Comparison of ENCODE assay signal across 8 cellular contexts in genomic region chr2:70140978-70141753, GRCh38. TPM values are rescaled to one million over a fixed set of nuclear protein-coding genes. Genes with fewer than 3 reads are reported as not detected.
DNase-seq lines count a peak whose midpoint lies in the region; ATAC-seq and TF ChIP-seq lines count a peak whose summit lies in the region.

No MANE protein-coding gene starts in this region.

- no peak for TF ChIP-seq CTCF in LNCaP clone FGC (IDR thresholded peaks at IDR 0.05; ENCODE audit: control insufficient read depth, extremely low read depth, insufficient read depth)

- peaks cover 54% of the 10 kb centered on the region for H3K4me1 Mint-ChIP-seq in T-helper 17 cell

- in situ Hi-C loops in G401 (cut with HindIII; ENCODE audit: low sequenced_read_pairs), result no loop called here

- H3K4me3 ChIP-seq in LNCaP clone FGC (ENCODE audit: low read depth, low read length), result peak overlapping the region; percentile 50

- H3K4me3 Mint-ChIP-seq in T-helper 17 cell, result peak overlapping the region; percentile 91

- DNase-seq in G401 (ENCODE audit: low spot score) (peak; percentile 58), LNCaP clone FGC (ENCODE audit: low read depth) (peak; percentile 91), T-helper 17 cell (peak in 2 of 3 donors; percentile 28 to 47), cerebellar cortex (ENCODE audit: low spot score) (peak; percentile 66), left lobe of liver (ENCODE audit: low spot score) (peak; percentile 76), midbrain (lab: John Stamatoyannopoulos, UW) (no peak)
- DNase-seq in stimulated activated CD4-positive, alpha-beta T cell treated with anti-CD3 and anti-CD28 coated beads, TNF-alpha, amount 100 ng/mL, for 4 hours (ENCODE audit: low read depth in 3 of 3), result peak in 2 of 3 experiments; percentile 34 to 35

- no peaks in the 10 kb centered on the region for H3K9me3 ChIP-seq in T-helper 17 cell (ENCODE audit: control insufficient read depth, low read length, poor library complexity, severe bottlenecking)

- no peaks in the 10 kb centered on the region for H3K36me3 Mint-ChIP-seq in T-helper 17 cell (ENCODE audit: low read depth)

- H3K27ac Mint-ChIP-seq in T-helper 17 cell, result peak overlapping the region; percentile 98

- ATAC-seq in GM21619 (IDR thresholded peaks at IDR 0.05; ENCODE audit: unreplicated experiment) (peak; percentile 43), T-helper 17 cell (peak; percentile 43), left lobe of liver (peak; percentile 34)

- H3K27me3 Mint-ChIP-seq in T-helper 17 cell, result no peaks in the 10 kb centered on the region

RNA-seq across cellular contexts. Expression of gene C2orf42, which starts 49.7 kb away (rescaled TPM):
- total RNA-seq in G401 (2014; rRNA removed; shearing (Covaris generic)), result 5.3 and 6.8 TPM in 2 replicates
- total RNA-seq in T-helper 17 cell, result 10 to 100 TPM; 13.7 to 18.1 TPM
- total RNA-seq in left lobe of liver, result 19.1 TPM

RNA-seq across cellular contexts. Expression of gene PCBP1, which starts 53.9 kb away (rescaled TPM):
- 150 and 167 TPM in 2 replicates for total RNA-seq in G401 (2014; rRNA removed; shearing (Covaris generic))
- total RNA-seq in T-helper 17 cell (100 to 1,000 TPM; 334 to 345 TPM), left lobe of liver (161 TPM)
